ENCODE assay signal across 8 cellular contexts in genomic region chr17:8991514-8992285, GRCh38. TPM values are rescaled to one million over a fixed set of nuclear protein-coding genes. Genes with fewer than 3 reads are reported as not detected.
DNase-seq lines count a peak whose midpoint lies in the region; ATAC-seq and TF ChIP-seq lines count a peak whose summit lies in the region.

No MANE protein-coding gene starts in this region.

- no peak overlapping the region for H3K4me3 Mint-ChIP-seq in natural killer cell treated with Interleukin-12 subunit alpha and Interleukin-12 subunit beta and Interleukin-15 and Interleukin-18, amount 100 ng/mL, for 72 hours

- peak; percentile 68 for DNase-seq in SIG-M5 treated with dmso at 0.1 percent for 504 hours (lab: John Stamatoyannopoulos, UW; ENCODE audit: unreplicated experiment)
- no peak for DNase-seq in SIG-M5 (lab: John Stamatoyannopoulos, UW)
- peak; percentile 45 to 69 for DNase-seq in NOMO-1 (lab: John Stamatoyannopoulos, UW; ENCODE audit: unreplicated experiment in 2 of 2)
- peak; percentile 45 for DNase-seq in activated CD8-positive, alpha-beta memory T cell treated with anti-CD3 and anti-CD28 coated beads, Interleukin-2, amount 50 U/mL, for 1 hour (ENCODE audit: extremely low read depth)
- DNase-seq in erythroblast (lab: John Stamatoyannopoulos, UW), result peak; percentile 54 to 70
- DNase-seq in natural killer cell treated with Interleukin-12 subunit alpha and Interleukin-12 subunit beta and Interleukin-15 and Interleukin-18, amount 100 ng/mL, for 72 hours (ENCODE audit: low spot score), result peak; percentile 72
- DNase-seq in stimulated activated naive CD8-positive, alpha-beta T cell treated with anti-CD3 and anti-CD28 coated beads, Interleukin-15, Interleukin-2, amounts not matched to agents 100 U/mL and 50 U/mL, for 24 hours, result peak; percentile 77

- H3K36me3 Mint-ChIP-seq in natural killer cell treated with Interleukin-12 subunit alpha and Interleukin-12 subunit beta and Interleukin-15 and Interleukin-18, amount 100 ng/mL, for 72 hours, result no peaks in the 10 kb centered on the region

- TF ChIP-seq POLR2A in erythroblast (IDR thresholded peaks at IDR 0.05; ENCODE audit: low read length), result no peak

- peaks cover 0 to 2% of the 10 kb centered on the region in 2 donors for H3K27me3 Mint-ChIP-seq in natural killer cell treated with Interleukin-12 subunit alpha and Interleukin-12 subunit beta and Interleukin-15 and Interleukin-18, amount 100 ng/mL, for 72 hours

- peak overlapping the region in 1 of 2 donors; percentile 53 for H3K27ac Mint-ChIP-seq in natural killer cell treated with Interleukin-12 subunit alpha and Interleukin-12 subunit beta and Interleukin-15 and Interleukin-18, amount 100 ng/mL, for 72 hours

- ATAC-seq in natural killer cell treated with Interleukin-12 subunit alpha and Interleukin-12 subunit beta and Interleukin-15 and Interleukin-18, amount 100 ng/mL, for 72 hours, result peak; percentile 60 to 62
- ATAC-seq in stimulated activated naive CD8-positive, alpha-beta T cell treated with anti-CD3 and anti-CD28 coated beads, Interleukin-15, Interleukin-2, amounts not matched to agents 100 U/mL and 50 U/mL, for 24 hours, result peak; percentile 42
- ATAC-seq in HG03469 (IDR thresholded peaks at IDR 0.05; ENCODE audit: unreplicated experiment), result no peak

- no peaks in the 10 kb centered on the region for H3K9me3 Mint-ChIP-seq in natural killer cell treated with Interleukin-12 subunit alpha and Interleukin-12 subunit beta and Interleukin-15 and Interleukin-18, amount 100 ng/mL, for 72 hours

- peaks cover 12 to 15% of the 10 kb centered on the region in 2 donors for H3K4me1 Mint-ChIP-seq in natural killer cell treated with Interleukin-12 subunit alpha and Interleukin-12 subunit beta and Interleukin-15 and Interleukin-18, amount 100 ng/mL, for 72 hours (ENCODE audit: low read depth in 2 of 2)

RNA-seq across cellular contexts. Expression of gene PIK3R5, which starts 26.2 kb away (rescaled TPM):
- total RNA-seq in natural killer cell treated with Interleukin-12 subunit alpha and Interleukin-12 subunit beta and Interleukin-15 and Interleukin-18, amount 100 ng/mL, for 72 hours, result 100 to 1,000 TPM; 112 to 119 TPM

RNA-seq across cellular contexts. Expression of gene NTN1, which starts 29.6 kb away (rescaled TPM):
- total RNA-seq in natural killer cell treated with Interleukin-12 subunit alpha and Interleukin-12 subunit beta and Interleukin-15 and Interleukin-18, amount 100 ng/mL, for 72 hours, result under 1 TPM; 0.10 to 0.20 TPM
